ENCODE assay signal across 13 cellular contexts in genomic region chr3:51393096-51393495, GRCh38. TPM values are rescaled to one million over a fixed set of nuclear protein-coding genes. Genes with fewer than 3 reads are reported as not detected.
DNase-seq lines count a peak whose midpoint lies in the region; ATAC-seq and TF ChIP-seq lines count a peak whose summit lies in the region.
"Had no signal": no experiment of that assay in that cellular context is flagged by ENCODE, and none has a peak within 500 bp of the region (broad histone marks: within the 10 kb centered on the region; RNA-seq: fewer than 3 reads in every experiment).

No MANE protein-coding gene starts in this region.

- H3K9me3 ChIP-seq in T-helper 17 cell (ENCODE audit: control insufficient read depth, low read length, poor library complexity, severe bottlenecking) = no peaks in the 10 kb centered on the region
- H3K9me3 ChIP-seq: adrenal gland, heart left ventricle had no signal

- ATAC-seq in left ventricle myocardium superior = no peak
- ATAC-seq in T-helper 17 cell = no peak
- no peak for ATAC-seq in stimulated activated effector memory CD8-positive, alpha-beta T cell treated with anti-CD3 and anti-CD28 coated beads, Interleukin-12 subunit alpha, Interleukin-12 subunit beta, amount 100 ng/mL, for 72 hours
- ATAC-seq: heart left ventricle had no signal

- H3K27me3 Mint-ChIP-seq in T-helper 17 cell = no peaks in the 10 kb centered on the region

- H3K27ac Mint-ChIP-seq in T-helper 17 cell = peak overlapping the region; percentile 85
- H3K27ac Mint-ChIP-seq in stimulated activated effector memory CD8-positive, alpha-beta T cell treated with anti-CD3 and anti-CD28 coated beads, Interleukin-12 subunit alpha, Interleukin-12 subunit beta, amount 100 ng/mL, for 72 hours = peak overlapping the region; percentile 93

- H3K4me1 Mint-ChIP-seq in T-helper 17 cell = peaks cover 34% of the 10 kb centered on the region
- peaks cover 71% of the 10 kb centered on the region for H3K4me1 Mint-ChIP-seq in stimulated activated effector memory CD8-positive, alpha-beta T cell treated with anti-CD3 and anti-CD28 coated beads, Interleukin-12 subunit alpha, Interleukin-12 subunit beta, amount 100 ng/mL, for 72 hours

- no peak for TF ChIP-seq CTCF in fibroblast of the aortic adventitia (IDR thresholded peaks at IDR 0.05; ENCODE audit: insufficient read depth, low read length)

- intact Hi-C loops in cardiac septum (cut with DNase I) (loop anchor here (5.0 kb wide), 2 partner anchors 289 to 826 kb away; partner anchors contain the start of genes C3orf18 and HEMK1), left ventricle myocardium superior (cut with micrococcal nuclease) (no loop called here)

- peak overlapping the region; percentile 5 for H3K4me3 ChIP-seq in fibroblast of the aortic adventitia (ENCODE audit: low read depth, low read length)

- peak overlapping the region; percentile 75 for H3K4me3 Mint-ChIP-seq in T-helper 17 cell
- H3K4me3 Mint-ChIP-seq in stimulated activated effector memory CD8-positive, alpha-beta T cell treated with anti-CD3 and anti-CD28 coated beads, Interleukin-12 subunit alpha, Interleukin-12 subunit beta, amount 100 ng/mL, for 72 hours = peak overlapping the region; percentile 68

- no peaks in the 10 kb centered on the region for H3K9me3 Mint-ChIP-seq in stimulated activated effector memory CD8-positive, alpha-beta T cell treated with anti-CD3 and anti-CD28 coated beads, Interleukin-12 subunit alpha, Interleukin-12 subunit beta, amount 100 ng/mL, for 72 hours

- peak; percentile 66 for DNase-seq in cardiac septum (ENCODE audit: low spot score)
- DNase-seq in left ventricle myocardium superior = no peak
- DNase-seq in T-helper 17 cell = no peak
- DNase-seq in fibroblast of the aortic adventitia (ENCODE audit: low read depth) = no peak
- no peak for DNase-seq in stimulated activated effector memory CD8-positive, alpha-beta T cell treated with anti-CD3 and anti-CD28 coated beads, Interleukin-12 subunit alpha, Interleukin-12 subunit beta, amount 100 ng/mL, for 72 hours (ENCODE audit: low spot score in 2 of 2)
- no peak for DNase-seq in CD1c-positive myeloid dendritic cell (ENCODE audit: extremely low spot score)
- no peak for DNase-seq in NCI-H526 (lab: John Stamatoyannopoulos, UW)
- DNase-seq in HK-2 (ENCODE audit: unreplicated experiment) = no peak
- DNase-seq: activated CD4-positive, CD25-positive, alpha-beta regulatory T cell; GOT3; heart left ventricle; Right ventricle myocardium superior had no signal

- H3K36me3 Mint-ChIP-seq in T-helper 17 cell (ENCODE audit: low read depth) = peaks cover 4% of the 10 kb centered on the region
- H3K36me3 Mint-ChIP-seq in stimulated activated effector memory CD8-positive, alpha-beta T cell treated with anti-CD3 and anti-CD28 coated beads, Interleukin-12 subunit alpha, Interleukin-12 subunit beta, amount 100 ng/mL, for 72 hours = peaks cover 90% of the 10 kb centered on the region

RNA-seq across cellular contexts. Expression of gene RBM15B, which starts 2.0 kb away (rescaled TPM):
- total RNA-seq in cardiac septum (18.1 TPM), left ventricle myocardium superior (12.6 TPM), T-helper 17 cell (10 to 100 TPM; 28.2 to 31.1 TPM), fibroblast of the aortic adventitia (ENCODE audit: low replicate concordance) (28.6 and 32.5 TPM in 2 replicates)

RNA-seq across cellular contexts. Expression of gene MANF, which starts 8.0 kb away (rescaled TPM):
- total RNA-seq in cardiac septum (77.6 TPM), left ventricle myocardium superior (46.2 TPM), T-helper 17 cell (10 to 100 TPM; 35.4 to 43.3 TPM), fibroblast of the aortic adventitia (ENCODE audit: low replicate concordance) (64.5 and 68.3 TPM in 2 replicates)
